In genomic region chr5:105503950-105504349, GRCh38 we compare ENCODE assay signal across 1 cellular context.
TF ChIP-seq lines count a peak whose summit lies in the region.

No MANE protein-coding gene starts in this region.

TF ChIP-seq in SK-N-SH, 30 proteins besides CTCF, POLR2A, EP300 and RAD21 (continued from another document):
- TF ChIP-seq REST (IDR thresholded peaks at IDR 0.05; ENCODE audit: low read depth, low read length) (no peak), SIN3A (IDR thresholded peaks at IDR 0.05; ENCODE audit: borderline replicate concordance, low read depth, low read length) (no peak), IRF3 (IDR thresholded peaks at IDR 0.05; ENCODE audit: low read depth, low read length) (no peak)
